Comparison of ENCODE assay signal across 10 cellular contexts in genomic region chrX:112867570-112867969, GRCh38. TPM values are rescaled to one million over a fixed set of nuclear protein-coding genes. Genes with fewer than 3 reads are reported as not detected.
DNase-seq lines count a peak whose midpoint lies in the region; ATAC-seq, FAIRE-seq and TF ChIP-seq lines count a peak whose summit lies in the region.
"Had no signal": no experiment of that assay in that cellular context is flagged by ENCODE, and none has a peak within 500 bp of the region (broad histone marks: within the 10 kb centered on the region; RNA-seq: fewer than 3 reads in every experiment).

No MANE protein-coding gene starts in this region.

- H3K4me2 ChIP-seq in neuronal stem cell (ENCODE audit: insufficient read depth, low read length, poor library complexity, severe bottlenecking): no peak overlapping the region

- no CpG with 5 or more reads among the region's 2 CpGs for WGBS in neuronal stem cell (ENCODE audit: extremely low coverage in 2 of 2, insufficient read length in 2 of 2, insufficient replicate concordance in 1 of 2), 2 donors

- no peak overlapping the region for H3K9ac ChIP-seq in neuronal stem cell (ENCODE audit: low read depth, low read length, poor library complexity)

- no peaks in the 10 kb centered on the region for H3K9me3 ChIP-seq in effector memory CD4-positive, alpha-beta T cell (ENCODE audit: control insufficient read depth, low read length)
- no peaks in the 10 kb centered on the region for H3K9me3 ChIP-seq in neuronal stem cell (replicated peaks in 1 of 2; ENCODE audit: control insufficient read depth in 2 of 2, insufficient read depth in 1 of 2, low read depth in 1 of 2, low read length in 2 of 2)

- DNase-seq in GM12891 (ENCODE audit: insufficient read length, low spot score): no peak
- DNase-seq in effector memory CD4-positive, alpha-beta T cell: no peak
- no peak for DNase-seq in GM19238 (ENCODE audit: insufficient read length, low spot score)
- no peak for DNase-seq in neuronal stem cell (ENCODE audit: low spot score)
- DNase-seq in activated CD4-positive, alpha-beta T cell treated with anti-CD3 and anti-CD28 coated beads, Interleukin-2, amount 50 U/mL, for 1 hour: no peak
- DNase-seq: mesenchymal stem cell, T-helper 1 cell had no signal

- H2BK120ac ChIP-seq in neuronal stem cell (ENCODE audit: low read depth, low read length): no peak overlapping the region

- peak; percentile 35 for FAIRE-seq in GM12891 (lab: Jason Lieb, UNC)

- no peaks in the 10 kb centered on the region for H3K4me1 ChIP-seq in effector memory CD4-positive, alpha-beta T cell (ENCODE audit: control insufficient read depth, insufficient read depth, low read length, poor library complexity, severe bottlenecking)
- H3K4me1 ChIP-seq in neuronal stem cell (ENCODE audit: control insufficient read depth in 2 of 2, insufficient read depth in 1 of 2, low read depth in 1 of 2, low read length in 2 of 2): no peaks in the 10 kb centered on the region

- H3K79me1 ChIP-seq in neuronal stem cell (ENCODE audit: low read depth, low read length): no peaks in the 10 kb centered on the region

- H2BK5ac ChIP-seq in neuronal stem cell (ENCODE audit: low read length): no peak overlapping the region

- H2BK15ac ChIP-seq in neuronal stem cell (ENCODE audit: low read length): no peak overlapping the region

- no peak overlapping the region for H3K4me3 ChIP-seq in effector memory CD4-positive, alpha-beta T cell (ENCODE audit: insufficient read depth, low read depth, low read length, poor library complexity, severe bottlenecking)
- no peak overlapping the region for H3K4me3 ChIP-seq in neuronal stem cell (ENCODE audit: low read length in 2 of 2)

- no peak overlapping the region for H3K14ac ChIP-seq in neuronal stem cell (ENCODE audit: low read length)

- no peak overlapping the region for H3K27ac ChIP-seq in effector memory CD4-positive, alpha-beta T cell (ENCODE audit: insufficient read depth, low read length, poor library complexity, severe bottlenecking)
- H3K27ac ChIP-seq in neuronal stem cell (replicated peaks; ENCODE audit: low read length): no peak overlapping the region

- no peaks in the 10 kb centered on the region for H3K36me3 ChIP-seq in effector memory CD4-positive, alpha-beta T cell (ENCODE audit: control insufficient read depth, insufficient read depth, low read length)
- H3K36me3 ChIP-seq in neuronal stem cell (replicated peaks in 1 of 2; ENCODE audit: control insufficient read depth in 2 of 2, insufficient read depth in 2 of 2, low read length in 2 of 2): no peaks in the 10 kb centered on the region

- H3K27me3 ChIP-seq in effector memory CD4-positive, alpha-beta T cell (replicated peaks; ENCODE audit: control insufficient read depth, insufficient read depth, low read length, poor library complexity, severe bottlenecking): no peaks in the 10 kb centered on the region
- no peaks in the 10 kb centered on the region for H3K27me3 ChIP-seq in neuronal stem cell (ENCODE audit: control insufficient read depth in 3 of 3, insufficient read depth in 3 of 3, low read depth in 1 of 3, low read length in 3 of 3)

- H2BK12ac ChIP-seq in neuronal stem cell (ENCODE audit: low read length): no peak overlapping the region

- no peak overlapping the region for H2AFZ ChIP-seq in neuronal stem cell (ENCODE audit: low read length)

- no peak overlapping the region for H3K23ac ChIP-seq in neuronal stem cell (ENCODE audit: low read depth, low read length, poor library complexity)

- TF ChIP-seq POLR2A in GM12891 (IDR thresholded peaks at IDR 0.05; ENCODE audit: low read depth, low read length): no peak

- no peak overlapping the region for H4K8ac ChIP-seq in neuronal stem cell (ENCODE audit: low read depth, low read length)

- no peak overlapping the region for H3K18ac ChIP-seq in neuronal stem cell (ENCODE audit: low read length)

- ATAC-seq in GM21367 (IDR thresholded peaks at IDR 0.05; ENCODE audit: unreplicated experiment) (peak; percentile 87), HG03159 (IDR thresholded peaks at IDR 0.05; ENCODE audit: unreplicated experiment) (peak; percentile 98), esophagus mucosa (peak; percentile 55)

- no peak overlapping the region for H3K4ac ChIP-seq in neuronal stem cell (ENCODE audit: low read length)

- no peak overlapping the region for H2AK5ac ChIP-seq in neuronal stem cell (ENCODE audit: low read depth, low read length)

- no peak overlapping the region for H4K91ac ChIP-seq in neuronal stem cell (ENCODE audit: low read depth, low read length, poor library complexity)

TF ChIP-seq in GM12891, 5 proteins besides CTCF, POLR2A, EP300 and RAD21:
- TF ChIP-seq POU2F2 (IDR thresholded peaks at IDR 0.05; ENCODE audit: low read depth, low read length): no peak
- no peak for TF ChIP-seq SPI1 (IDR thresholded peaks at IDR 0.05; ENCODE audit: low read depth, low read length)
- TF ChIP-seq TAF1 (IDR thresholded peaks at IDR 0.05; ENCODE audit: low read depth, low read length): no peak
- TF ChIP-seq PAX5 (IDR thresholded peaks at IDR 0.05; ENCODE audit: insufficient read depth, low read length, severe bottlenecking): no peak
- no peak for TF ChIP-seq POLR2AphosphoS5 (IDR thresholded peaks at IDR 0.05; ENCODE audit: low read depth, low read length)

RNA-seq across cellular contexts. Expression of gene AMOT, which starts 26.9 kb away (rescaled TPM):
- polyA plus RNA-seq in GM12891 (2012; ENCODE audit: low read depth, missing spikeins): 0.91 TPM
- total RNA-seq in esophagus mucosa: 3.3 TPM
- 3.0 TPM for polyA plus RNA-seq in neuronal stem cell (2013, experiment 1 of 2)
- 3.3 TPM for polyA plus RNA-seq in neuronal stem cell (2013, experiment 2 of 2)
